Comparison of ENCODE assay signal across 8 cellular contexts in the genomic region with DNA sequence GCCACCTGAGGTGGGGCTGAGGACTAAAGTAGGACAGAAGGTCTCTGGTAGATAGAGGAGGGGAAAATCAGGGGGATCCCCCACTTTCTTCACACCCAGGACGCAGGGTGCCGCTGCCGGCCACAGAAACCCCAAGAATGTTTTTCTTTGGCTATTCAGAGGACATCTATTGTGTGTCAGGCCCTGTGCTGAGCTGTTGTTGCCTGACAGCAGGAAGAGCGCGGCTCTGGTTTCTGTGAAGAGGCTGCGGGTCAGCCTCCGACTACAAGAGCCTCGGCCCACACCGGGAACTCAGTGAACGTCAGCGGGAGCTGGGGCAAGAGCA. TPM values are rescaled to one million over a fixed set of nuclear protein-coding genes. Genes with fewer than 3 reads are reported as not detected.
DNase-seq lines count a peak whose midpoint lies in the region; ATAC-seq and TF ChIP-seq lines count a peak whose summit lies in the region.

No MANE protein-coding gene starts in this region.

- H3K4me1 ChIP-seq in OCI-LY1 (ENCODE audit: insufficient read depth, low read length, severe bottlenecking), result peaks cover 58% of the 10 kb centered on the region

- peaks cover 14% of the 10 kb centered on the region; the same call in 1 of the 2 replicates for H3K36me3 ChIP-seq in OCI-LY1 (ENCODE audit: insufficient read depth, low read length)

- intact Hi-C loops in posterior cingulate gyrus (cut with DNase I), result loop anchor here (2.0 kb wide), 1 partner anchor 95 kb away; no protein-coding TSS in a partner anchor

- no peaks in the 10 kb centered on the region for H3K27me3 ChIP-seq in OCI-LY1 (ENCODE audit: insufficient read depth, low read length)

- WGBS in adipose tissue, 3 donors, result 0 to 2% (median 1%) methylated on average over 11 of the region's 11 CpGs

- ATAC-seq in GM18519 (IDR thresholded peaks at IDR 0.05; ENCODE audit: low FRiP score, unreplicated experiment), result peak; percentile 23
- ATAC-seq in HG02571 (IDR thresholded peaks at IDR 0.05; ENCODE audit: unreplicated experiment), result peak; percentile 49

- H3K9ac ChIP-seq in OCI-LY1 (ENCODE audit: low read length), result peak overlapping the region; percentile 97

- TF ChIP-seq CTCF in OCI-LY1 (IDR thresholded peaks at IDR 0.05; ENCODE audit: low read length), result no peak

- no peaks in the 10 kb centered on the region for H3K79me2 ChIP-seq in OCI-LY1 (ENCODE audit: insufficient read depth, low read length)

- H3K4me3 ChIP-seq in OCI-LY1 (ENCODE audit: low read depth, low read length, poor library complexity, severe bottlenecking), result peak overlapping the region; percentile 79

- no peaks in the 10 kb centered on the region for H3K9me3 ChIP-seq in OCI-LY1 (ENCODE audit: low read length)

- no peak overlapping the region for H2AFZ ChIP-seq in OCI-LY1 (ENCODE audit: low read length)

- H3F3A ChIP-seq in OCI-LY1 (ENCODE audit: insufficient read depth, low read length), result peaks cover 7% of the 10 kb centered on the region; the same call in 1 of the 2 replicates

- DNase-seq in iPS-NIHi11 (ENCODE audit: low spot score) (peak; percentile 40), NCI-H2081 treated with DMSO at 0.1 percent for 48 hours (lab: John Stamatoyannopoulos, UW) (no peak), posterior cingulate gyrus (no peak)
- DNase-seq in stimulated activated CD8-positive, alpha-beta memory T cell treated with anti-CD3 and anti-CD28 coated beads, Interleukin-12 subunit alpha, Interleukin-12 subunit beta, amount 100 ng/mL, for 1 hour (ENCODE audit: low read depth), result peak; percentile 44

- H4K20me1 ChIP-seq in OCI-LY1 (ENCODE audit: insufficient read depth, low read length), result no peaks in the 10 kb centered on the region

- H3K9me2 ChIP-seq in OCI-LY1 (ENCODE audit: low read depth, low read length), result no peaks in the 10 kb centered on the region

- peak overlapping the region; percentile 96 for H3K27ac ChIP-seq in OCI-LY1 (ENCODE audit: low read depth, low read length, poor library complexity, severe bottlenecking)
- peak overlapping the region; percentile 97 for H3K27ac ChIP-seq in adipose tissue (ENCODE audit: low read depth, low read length)

- peak overlapping the region; percentile 82 for H3K4me2 ChIP-seq in OCI-LY1 (ENCODE audit: low read length)

RNA-seq across cellular contexts. Expression of a gene that starts 0.4 kb away (rescaled TPM):
- 1 to 10 TPM; 6.7 to 9.5 (median 8.4) TPM for polyA plus RNA-seq in adipose tissue

RNA-seq across cellular contexts. Expression of a gene that starts 39.1 kb away (rescaled TPM):
- polyA plus RNA-seq in adipose tissue, result 10 to 100 TPM in 2 of 3 donors, 1 to 10 TPM in 1; 6.1 to 28.4 (median 17.1) TPM

Comparison
In these comparisons a context has a peak if more than half of its experiments do, and no peak if none do; other contexts are left out.
1. DNase-seq: peak in iPS-NIHi11 (single experiment) and stimulated activated CD8-positive, alpha-beta memory T cell treated with anti-CD3 and anti-CD28 coated beads, Interleukin-12 subunit alpha, Interleukin-12 subunit beta, amount 100 ng/mL, for 1 hour (single experiment); none in NCI-H2081 treated with DMSO at 0.1 percent for 48 hours (single experiment) and posterior cingulate gyrus (0 of 10).